In the genomic region with DNA sequence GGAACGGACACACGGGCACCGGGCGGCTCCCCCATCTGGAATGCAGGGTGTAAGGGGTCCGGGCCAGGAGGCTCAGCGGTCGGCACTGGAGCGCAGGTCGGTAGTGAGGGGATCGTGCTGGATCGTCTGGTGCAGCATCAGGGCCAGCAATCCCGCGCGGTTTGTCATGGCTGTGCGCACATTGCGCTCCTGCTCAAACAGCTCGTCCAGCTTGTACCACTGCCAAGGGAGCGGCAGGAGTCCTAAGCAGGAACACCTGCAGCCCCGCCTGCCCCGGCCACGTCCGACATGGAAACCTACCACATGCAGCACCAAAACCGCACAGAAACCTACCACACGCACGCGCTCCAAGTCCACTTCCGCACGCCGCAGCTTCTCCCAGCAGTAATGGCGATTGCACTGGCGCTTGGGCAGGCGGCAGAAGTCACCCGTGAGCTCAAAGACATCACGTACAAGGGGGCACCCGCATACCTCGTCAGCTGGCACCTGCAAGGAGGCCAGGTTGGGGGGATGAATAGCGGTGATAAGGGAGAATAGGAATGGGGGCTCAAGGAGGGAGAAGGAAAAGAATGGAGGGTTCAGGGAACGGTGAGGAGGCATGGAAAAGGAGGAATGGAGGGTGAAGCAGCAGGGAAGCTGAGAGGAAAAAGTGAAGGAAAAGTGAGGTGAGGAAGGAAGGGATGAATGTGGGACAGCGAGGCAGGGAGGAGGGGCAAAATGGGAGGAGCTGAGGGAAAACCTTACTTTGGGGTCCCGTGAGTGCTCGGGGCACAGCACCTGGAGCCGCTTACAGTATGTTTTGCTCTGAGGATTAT, we compare ENCODE assay signal across 11 cellular contexts. TPM values are rescaled to one million over a fixed set of nuclear protein-coding genes. Genes with fewer than 3 reads are reported as not detected.
DNase-seq lines count a peak whose midpoint lies in the region; ATAC-seq and TF ChIP-seq lines count a peak whose summit lies in the region.
"Had no signal": no experiment of that assay in that cellular context is flagged by ENCODE, and none has a peak within 500 bp of the region (broad histone marks: within the 10 kb centered on the region; RNA-seq: fewer than 3 reads in every experiment).

No MANE protein-coding gene starts in this region.

- intact Hi-C loops in lower lobe of right lung (cut with DNase I): no loop called here

- H3K79me2 ChIP-seq in KMS-11 (ENCODE audit: insufficient read depth, low read depth) (peaks cover 45% of the 10 kb centered on the region), neural progenitor cell (ENCODE audit: low read depth) (peaks cover 38% of the 10 kb centered on the region)

- H3K27me3 Mint-ChIP-seq in brain (peaks cover 15% of the 10 kb centered on the region), neural progenitor cell (ENCODE audit: insufficient read depth, low read depth) (peaks cover 10% of the 10 kb centered on the region)

- H3K4me3 ChIP-seq in KMS-11 (IDR thresholded peaks at IDR 0.05; ENCODE audit: insufficient read depth, low read depth, low read length): peak overlapping the region; percentile 16
- H3K4me3 ChIP-seq in neural progenitor cell: no peak overlapping the region
- H3K4me3 ChIP-seq in lower lobe of right lung: no peak overlapping the region

- H3K9me3 ChIP-seq in neural progenitor cell (ENCODE audit: low read depth) (no peaks in the 10 kb centered on the region), lower lobe of right lung (no peaks in the 10 kb centered on the region)
- H3K9me3 ChIP-seq: left lung had no signal

- H3K4me1 Mint-ChIP-seq in brain (peaks cover 54% of the 10 kb centered on the region), neural progenitor cell (peaks cover 32% of the 10 kb centered on the region)

- H3K9me3 Mint-ChIP-seq in brain: peaks cover 2 to 15% (median 6%) of the 10 kb centered on the region in 5 experiments
- H3K9me3 Mint-ChIP-seq in neural progenitor cell: no peaks in the 10 kb centered on the region

- H4K20me1 ChIP-seq in KMS-11 (ENCODE audit: insufficient read depth) (no peaks in the 10 kb centered on the region), neural progenitor cell (ENCODE audit: low read depth) (peaks cover 8% of the 10 kb centered on the region)

- H3F3A ChIP-seq in neural progenitor cell (ENCODE audit: low read depth): peaks cover 11% of the 10 kb centered on the region

- H3K9ac ChIP-seq in KMS-11 (no peak overlapping the region), neural progenitor cell (no peak overlapping the region)

- H3K4me2 ChIP-seq in KMS-11 (peak overlapping the region; percentile 98; the same call in 1 of the 2 replicates), neural progenitor cell (peak overlapping the region; percentile 87)

- H2AFZ ChIP-seq in KMS-11 (ENCODE audit: low read depth): no peak overlapping the region
- H2AFZ ChIP-seq in neural progenitor cell (replicated peaks): no peak overlapping the region

- TF ChIP-seq CTCF in KMS-11 (conservative IDR thresholded peaks at IDR 0.05; ENCODE audit: low read depth, low read length): no peak
- TF ChIP-seq CTCF in brain (conservative IDR thresholded peaks at IDR 0.05): no peak
- TF ChIP-seq CTCF in neural progenitor cell (IDR thresholded peaks at IDR 0.05): no peak
- TF ChIP-seq CTCF in lower lobe of right lung (IDR thresholded peaks at IDR 0.05): no peak

- H3K27ac Mint-ChIP-seq in brain (peak overlapping the region in 2 of 5 experiments; percentile 79 to 98), neural progenitor cell (no peak overlapping the region)

- H3K27ac ChIP-seq in KMS-11 (no peak overlapping the region), neural progenitor cell (no peak overlapping the region), lower lobe of right lung (no peak overlapping the region)

- H3K36me3 Mint-ChIP-seq in brain (peaks cover 66% of the 10 kb centered on the region), neural progenitor cell (peaks cover 28% of the 10 kb centered on the region)

- ATAC-seq in lower lobe of right lung: no peak
- ATAC-seq in HG03460 (IDR thresholded peaks at IDR 0.05; ENCODE audit: unreplicated experiment): no peak

- H3K4me3 Mint-ChIP-seq in brain (peak overlapping the region; percentile 92 to 99 (median 95)), neural progenitor cell (peak overlapping the region; percentile 96)

- H3K27me3 ChIP-seq in KMS-11 (ENCODE audit: insufficient read depth, low read depth) (no peaks in the 10 kb centered on the region), neural progenitor cell (no peaks in the 10 kb centered on the region), lower lobe of right lung (ENCODE audit: low read depth) (no peaks in the 10 kb centered on the region)
- H3K27me3 ChIP-seq: left lung had no signal

- H3K36me3 ChIP-seq in KMS-11 (ENCODE audit: insufficient read depth): no peaks in the 10 kb centered on the region; the same call in 1 of the 2 replicates
- peaks cover 7% of the 10 kb centered on the region for H3K36me3 ChIP-seq in neural progenitor cell
- peaks cover 60% of the 10 kb centered on the region for H3K36me3 ChIP-seq in lower lobe of right lung

- peak; percentile 15 for DNase-seq in NCI-H2196 (lab: John Stamatoyannopoulos, UW; ENCODE audit: unreplicated experiment)
- DNase-seq in NCI-H2196 treated with DMSO at 0.1 percent for 48 hours (lab: John Stamatoyannopoulos, UW; ENCODE audit: unreplicated experiment): no peak
- DNase-seq in neural progenitor cell (ENCODE audit: low spot score): no peak
- DNase-seq in lower lobe of right lung: no peak
- no peak for DNase-seq in stimulated activated CD4-positive, alpha-beta T cell treated with anti-CD3 and anti-CD28 coated beads, Interleukin-4, amount 100 ng/mL, for 24 hours
- DNase-seq: NCI-H82; stimulated activated naive CD4-positive, alpha-beta T cell had no signal

- peaks cover 32% of the 10 kb centered on the region for H3K4me1 ChIP-seq in KMS-11 (ENCODE audit: low read depth, poor library complexity, severe bottlenecking)
- H3K4me1 ChIP-seq in neural progenitor cell: peaks cover 14% of the 10 kb centered on the region
- peaks cover 38% of the 10 kb centered on the region for H3K4me1 ChIP-seq in lower lobe of right lung

RNA-seq across cellular contexts. Expression of a gene that starts 1.4 kb away (rescaled TPM):
- 50.2 TPM for polyA plus RNA-seq in brain (ENCODE audit: insufficient read depth, low read depth, low replicate concordance)
- total RNA-seq in neural progenitor cell (ENCODE audit: low replicate concordance): 32.7 and 58.8 TPM in 2 replicates
- total RNA-seq in lower lobe of right lung: 64.1 TPM

RNA-seq across cellular contexts. Expression of a gene that starts 4.8 kb away (rescaled TPM):
- polyA plus RNA-seq in brain (ENCODE audit: insufficient read depth, low read depth, low replicate concordance): 59.1 TPM
- 35.0 and 52.9 TPM in 2 replicates for total RNA-seq in neural progenitor cell (ENCODE audit: low replicate concordance)
- 60.2 TPM for total RNA-seq in lower lobe of right lung

RNA-seq across cellular contexts. Expression of a gene that starts 16.4 kb away (rescaled TPM):
- polyA plus RNA-seq in brain (ENCODE audit: insufficient read depth, low read depth, low replicate concordance): 0.80 TPM
- total RNA-seq in neural progenitor cell (ENCODE audit: low replicate concordance) (0.36 and 0.74 TPM in 2 replicates), lower lobe of right lung (3.7 TPM)
